ENCODE assay signal across 15 cellular contexts in genomic region chr10:13790196-13790595, GRCh38.
"Had no signal": no experiment of that assay in that cellular context is flagged by ENCODE, and none has a peak within 500 bp of the region (broad histone marks: within the 10 kb centered on the region; RNA-seq: fewer than 3 reads in every experiment).

No MANE protein-coding gene starts in this region.

- ATAC-seq: activated CD8-positive, alpha-beta T cell treated with anti-CD3 and anti-CD28 coated beads for 36 hours; activated T-cell treated with anti-CD3 and anti-CD28 coated beads, Interleukin-2, amount 50 U/mL, for 4 hours; foreskin keratinocyte had no signal

- H3K36me3 ChIP-seq: adrenal gland, neural progenitor cell, ovary had no signal

- DNase-seq: activated B cell treated with CpG ODN at 0.5 μM for 24 hours; activated CD4-positive, alpha-beta T cell treated with anti-CD3 and anti-CD28 coated beads for 48 hours; activated CD8-positive, alpha-beta T cell treated with anti-CD3 and anti-CD28 coated beads for 36 hours; activated effector memory CD4-positive, alpha-beta T cell treated with Interleukin-2 at 50 U/mL for 16 hours; activated naive CD4-positive, alpha-beta T cell treated with anti-CD3 and anti-CD28 coated beads, Interleukin-2, amount 50 U/mL, for 16 hours; activated T-cell treated with anti-CD3 and anti-CD28 coated beads, Interleukin-2, amount 50 U/mL, for 4 hours; adrenal gland; foreskin keratinocyte; ovary; stimulated activated CD4-positive, alpha-beta T cell treated with anti-CD3 and anti-CD28 coated beads, Interleukin-12 subunit alpha, Interleukin-12 subunit beta, amount 100 ng/mL, for 4 hours; stimulated activated CD4-positive, alpha-beta T cell treated with anti-CD3 and anti-CD28 coated beads, Interleukin-2, amount 100 ng/mL, for 24 hours had no signal

- H3K9me3 ChIP-seq: adrenal gland, ovary, tibial nerve had no signal

- FAIRE-seq: colon, TTC549 had no signal

- H3K9ac ChIP-seq: neural progenitor cell had no signal

- H3K27me3 ChIP-seq: adrenal gland, foreskin keratinocyte, neural progenitor cell, ovary, tibial nerve had no signal

- H3K4me3 ChIP-seq: adrenal gland, neural progenitor cell, ovary, tibial nerve had no signal

- H3K27me3 Mint-ChIP-seq: activated B cell treated with CpG ODN at 0.5 μM for 24 hours; activated CD8-positive, alpha-beta T cell treated with anti-CD3 and anti-CD28 coated beads for 36 hours had no signal

- H3K27ac Mint-ChIP-seq: activated B cell treated with CpG ODN at 0.5 μM for 24 hours; activated CD8-positive, alpha-beta T cell treated with anti-CD3 and anti-CD28 coated beads for 36 hours; neural progenitor cell had no signal

- H2AFZ ChIP-seq: neural progenitor cell had no signal

- H3K4me3 Mint-ChIP-seq: activated B cell treated with CpG ODN at 0.5 μM for 24 hours; activated CD8-positive, alpha-beta T cell treated with anti-CD3 and anti-CD28 coated beads for 36 hours; activated T-cell treated with anti-CD3 and anti-CD28 coated beads, Interleukin-2, amount 50 U/mL, for 4 hours; neural progenitor cell had no signal

- H3K9me3 Mint-ChIP-seq: activated B cell treated with CpG ODN at 0.5 μM for 24 hours; activated CD8-positive, alpha-beta T cell treated with anti-CD3 and anti-CD28 coated beads for 36 hours; activated T-cell treated with anti-CD3 and anti-CD28 coated beads, Interleukin-2, amount 50 U/mL, for 4 hours; neural progenitor cell had no signal

- H3K27ac ChIP-seq: adrenal gland, foreskin keratinocyte, neural progenitor cell, ovary had no signal

- H3K4me2 ChIP-seq: neural progenitor cell had no signal
